16 cellular contexts compared by ENCODE assay signal in genomic region chr1:6594977-6595740, GRCh38. TPM values are rescaled to one million over a fixed set of nuclear protein-coding genes. Genes with fewer than 3 reads are reported as not detected.
"Had no signal": no experiment of that assay in that cellular context is flagged by ENCODE, and none has a peak within 500 bp of the region (broad histone marks: within the 10 kb centered on the region; RNA-seq: fewer than 3 reads in every experiment).

No MANE protein-coding gene starts in this region.

- H3K27ac ChIP-seq: colonic mucosa had no signal

- H3K9me3 Mint-ChIP-seq: naive thymus-derived CD8-positive, alpha-beta T cell had no signal

- H3K4me3 ChIP-seq: colonic mucosa had no signal

- H3K27me3 Mint-ChIP-seq: naive thymus-derived CD8-positive, alpha-beta T cell had no signal

- H3K36me3 ChIP-seq: colonic mucosa had no signal

- H3K27me3 ChIP-seq: colonic mucosa had no signal

- DNase-seq: activated gamma-delta T cell; activated T-cell treated with anti-CD3 and anti-CD28 coated beads for 4 hours; caudate nucleus; colonic mucosa; effector CD4-positive, alpha-beta T cell; erythroblast; glutamatergic neuron; mammary epithelial cell; naive thymus-derived CD8-positive, alpha-beta T cell; stimulated activated CD4-positive, alpha-beta T cell treated with anti-CD3 and anti-CD28 coated beads, Interleukin-2, amount 100 ng/mL, for 48 hours; stimulated activated naive CD4-positive, alpha-beta T cell treated with Interleukin-2 at 50 U/mL for 16 hours; T1000 had no signal

- H3K9me3 ChIP-seq: colonic mucosa had no signal

- ATAC-seq: naive thymus-derived CD8-positive, alpha-beta T cell had no signal

RNA-seq across cellular contexts. Expression of gene TAS1R1, which starts 40.1 kb away (rescaled TPM):
- total RNA-seq: activated CD8-positive, alpha-beta memory T cell treated with anti-CD3 and anti-CD28 coated beads for 36 hours; colonic mucosa; naive thymus-derived CD8-positive, alpha-beta T cell; SK-MEL-5; temporal lobe; ureter had no signal
